In the genomic region with DNA sequence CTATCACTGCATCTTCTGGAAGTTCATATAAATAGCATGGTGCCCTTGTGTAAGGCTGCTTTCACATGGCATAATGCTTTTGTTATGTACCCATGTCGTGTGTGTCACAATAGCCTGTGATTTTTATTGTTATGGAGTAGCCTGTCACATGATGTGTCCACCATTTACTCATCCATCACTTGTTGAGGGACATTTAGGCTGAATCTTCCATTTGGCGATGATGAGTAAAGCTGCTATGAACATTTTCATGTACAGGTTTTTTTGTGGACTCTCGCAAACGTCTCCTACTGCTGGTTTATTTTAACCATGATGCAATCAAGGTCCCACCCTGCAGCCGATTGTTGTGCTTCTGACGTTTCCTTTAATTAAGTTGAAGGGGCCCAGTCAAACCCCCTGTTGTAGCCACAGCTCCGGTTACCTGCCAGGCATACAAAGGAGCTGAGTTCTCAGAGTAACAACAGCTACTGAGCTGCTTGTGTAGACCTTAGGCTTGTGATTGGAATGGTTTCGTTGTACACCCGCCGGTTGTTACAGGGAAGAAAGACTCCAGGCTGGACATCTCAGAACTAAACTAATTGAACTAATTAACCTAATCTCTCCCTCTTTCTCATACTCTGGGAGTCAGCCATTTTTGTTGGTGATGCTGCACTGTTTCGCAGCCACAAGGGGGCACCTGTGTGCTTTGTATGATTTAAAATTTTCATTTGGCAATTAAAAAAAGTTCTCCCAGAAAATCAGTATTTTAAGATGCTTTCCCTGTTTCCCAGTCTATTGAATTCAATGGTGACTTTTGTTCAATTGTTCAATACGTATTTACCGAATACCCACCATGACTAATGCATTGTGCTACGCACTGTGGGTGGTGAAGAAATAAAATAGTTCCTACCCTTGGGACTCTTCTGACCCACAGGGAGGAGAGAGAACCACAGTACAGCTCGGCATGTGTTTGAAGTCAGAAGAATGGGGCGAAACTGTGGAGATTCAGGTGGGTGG, we compare ENCODE assay signal across 8 cellular contexts.
DNase-seq lines count a peak whose midpoint lies in the region; ATAC-seq, FAIRE-seq and TF ChIP-seq lines count a peak whose summit lies in the region.

No MANE protein-coding gene starts in this region.

- peak overlapping the region; percentile 42 for H3K4me2 ChIP-seq in osteoblast (ENCODE audit: insufficient read depth, low read length)

- H3K27ac ChIP-seq in osteoblast (ENCODE audit: low read depth, low read length) = no peak overlapping the region

- peak; percentile 40 for FAIRE-seq in GM19239 (lab: Jason Lieb, UNC)

- H3K4me1 ChIP-seq in osteoblast (ENCODE audit: insufficient read depth, low read length) = peaks cover 21% of the 10 kb centered on the region

- no peaks in the 10 kb centered on the region for H3K9me3 ChIP-seq in osteoblast (ENCODE audit: low read depth, low read length)

- H3K36me3 ChIP-seq in osteoblast (ENCODE audit: insufficient read depth, low read length) = no peaks in the 10 kb centered on the region

- DNase-seq in AG09309 (ENCODE audit: low read depth) (no peak), GM19239 (ENCODE audit: insufficient read length, low spot score) (peak; percentile 59), NCI-H748 (lab: John Stamatoyannopoulos, UW; ENCODE audit: unreplicated experiment) (peak; percentile 43), fibroblast of the aortic adventitia (ENCODE audit: low read depth) (peak; percentile 70), osteoblast (ENCODE audit: insufficient read length, low spot score, missing footprints) (peak; percentile 38)
- DNase-seq in activated T-cell treated with anti-CD3 and anti-CD28 coated beads, Interleukin-2, amount 50 U/mL, for 1 hour = peak; percentile 54

- peak overlapping the region; percentile 88 for H2AFZ ChIP-seq in osteoblast (ENCODE audit: low read length)

- no peak for ATAC-seq in HG03469 (IDR thresholded peaks at IDR 0.05; ENCODE audit: unreplicated experiment)
- ATAC-seq in GM18519 (IDR thresholded peaks at IDR 0.05; ENCODE audit: low FRiP score, unreplicated experiment) = no peak

- no peaks in the 10 kb centered on the region for H3K79me2 ChIP-seq in osteoblast (ENCODE audit: insufficient read depth, low read length)

- no peak overlapping the region for H3K4me3 ChIP-seq in AG09309 (ENCODE audit: control insufficient read depth, low read depth, low read length)
- H3K4me3 ChIP-seq in fibroblast of the aortic adventitia (ENCODE audit: low read depth, low read length) = no peak overlapping the region
- H3K4me3 ChIP-seq in osteoblast (ENCODE audit: insufficient read depth, low read length) = no peak overlapping the region

- TF ChIP-seq CTCF in AG09309 (IDR thresholded peaks at IDR 0.05; ENCODE audit: control insufficient read depth, insufficient read depth, low read depth, low read length, missing control alignments) (peak; percentile 89), fibroblast of the aortic adventitia (IDR thresholded peaks at IDR 0.05; ENCODE audit: insufficient read depth, low read length) (peak; percentile 85), osteoblast (IDR thresholded peaks at IDR 0.05; ENCODE audit: extremely low read depth, low read depth, low read length) (peak; percentile 96)

- H4K20me1 ChIP-seq in osteoblast (ENCODE audit: insufficient read depth, low read length) = no peaks in the 10 kb centered on the region

- no peaks in the 10 kb centered on the region for H3K27me3 ChIP-seq in osteoblast (ENCODE audit: insufficient read depth, low read length)
